Comparison of ENCODE assay signal across 27 cellular contexts in genomic region chr7:33738260-33738935, GRCh38.
"Had no signal": no experiment of that assay in that cellular context is flagged by ENCODE, and none has a peak within 500 bp of the region (broad histone marks: within the 10 kb centered on the region; RNA-seq: fewer than 3 reads in every experiment).

No MANE protein-coding gene starts in this region.

- H3K9me3 ChIP-seq: ovary, psoas muscle, stomach, thoracic aorta, thyroid gland, tibial nerve, upper lobe of left lung, vagina had no signal

- H3K4me1 Mint-ChIP-seq: neural progenitor cell; stimulated activated naive B cell treated with anti-CD40 and anti-IgM and Interleukin-4, amounts not matched to agents 10 μg/mL and 1 μg/mL and 100 μg/mL, for 72 hours had no signal

- H3K4me1 ChIP-seq: neural progenitor cell, parathyroid adenoma, tibial nerve had no signal

- H3K4me2 ChIP-seq: neural progenitor cell had no signal

- DNase-seq: naive thymus-derived CD4-positive, alpha-beta T cell; occipital lobe; ovary; posterior cingulate gyrus; psoas muscle; right cardiac atrium; stimulated activated CD4-positive, alpha-beta T cell treated with anti-CD3 and anti-CD28 coated beads, Interleukin-15, amount 100 ng/mL, for 24 hours; stimulated activated CD4-positive, alpha-beta T cell treated with anti-CD3 and anti-CD28 coated beads, Interleukin-2, amount 100 ng/mL, for 24 hours; stimulated activated CD4-positive, alpha-beta T cell treated with anti-CD3 and anti-CD28 coated beads, Interleukin-2, amount 100 ng/mL, for 48 hours; stimulated activated CD4-positive, alpha-beta T cell treated with anti-CD3 and anti-CD28 coated beads, Interleukin-4, amount 100 ng/mL, for 24 hours; stimulated activated naive B cell treated with anti-CD40 and anti-IgM and Interleukin-4, amounts not matched to agents 10 μg/mL and 1 μg/mL and 100 μg/mL, for 72 hours; stimulated activated naive CD4-positive, alpha-beta T cell treated with Interleukin-2 at 50 U/mL for 16 hours; stomach; thyroid gland; upper lobe of left lung had no signal

- H3K9ac ChIP-seq: neural progenitor cell, parathyroid adenoma had no signal

- H2AFZ ChIP-seq: neural progenitor cell, parathyroid adenoma had no signal

- H3K4me3 ChIP-seq: neural progenitor cell, ovary, psoas muscle, skin epidermis, stomach, thoracic aorta, thyroid gland, tibial nerve, upper lobe of left lung, vagina had no signal

- H3K27ac Mint-ChIP-seq: naive thymus-derived CD4-positive, alpha-beta T cell; nephron; neural progenitor cell; progenitor cell of endocrine pancreas; stimulated activated effector memory CD8-positive, alpha-beta T cell treated with anti-CD3 and anti-CD28 coated beads, Interleukin-12 subunit alpha, Interleukin-12 subunit beta, amount 100 ng/mL, for 72 hours; stimulated activated naive B cell treated with anti-CD40 and anti-IgM and Interleukin-4, amounts not matched to agents 10 μg/mL and 1 μg/mL and 100 μg/mL, for 72 hours; stimulated activated naive CD8-positive, alpha-beta T cell treated with anti-CD3 and anti-CD28 coated beads, Interleukin-15, Interleukin-2, amounts not matched to agents 100 ng/mL and 50 ng/mL, for 24 hours had no signal

- H3K4me3 Mint-ChIP-seq: naive thymus-derived CD4-positive, alpha-beta T cell; nephron; neural progenitor cell; stimulated activated effector memory CD8-positive, alpha-beta T cell treated with anti-CD3 and anti-CD28 coated beads, Interleukin-12 subunit alpha, Interleukin-12 subunit beta, amount 100 ng/mL, for 72 hours; stimulated activated naive B cell treated with anti-CD40 and anti-IgM and Interleukin-4, amounts not matched to agents 10 μg/mL and 1 μg/mL and 100 μg/mL, for 72 hours; stimulated activated naive CD8-positive, alpha-beta T cell treated with anti-CD3 and anti-CD28 coated beads, Interleukin-15, Interleukin-2, amounts not matched to agents 100 ng/mL and 50 ng/mL, for 24 hours had no signal

- H3K9me3 Mint-ChIP-seq: nephron; neural progenitor cell; stimulated activated naive B cell treated with anti-CD40 and anti-IgM and Interleukin-4, amounts not matched to agents 10 μg/mL and 1 μg/mL and 100 μg/mL, for 72 hours; stimulated activated naive CD8-positive, alpha-beta T cell treated with anti-CD3 and anti-CD28 coated beads, Interleukin-15, Interleukin-2, amounts not matched to agents 100 ng/mL and 50 ng/mL, for 24 hours had no signal

- FAIRE-seq: urothelium cell line had no signal

- H3K27me3 Mint-ChIP-seq: stimulated activated naive CD8-positive, alpha-beta T cell treated with anti-CD3 and anti-CD28 coated beads, Interleukin-15, Interleukin-2, amounts not matched to agents 100 ng/mL and 50 ng/mL, for 24 hours had no signal

- H3K36me3 Mint-ChIP-seq: neural progenitor cell; stimulated activated effector memory CD8-positive, alpha-beta T cell treated with anti-CD3 and anti-CD28 coated beads, Interleukin-12 subunit alpha, Interleukin-12 subunit beta, amount 100 ng/mL, for 72 hours; stimulated activated naive B cell treated with anti-CD40 and anti-IgM and Interleukin-4, amounts not matched to agents 10 μg/mL and 1 μg/mL and 100 μg/mL, for 72 hours had no signal

- ATAC-seq: naive thymus-derived CD4-positive, alpha-beta T cell; psoas muscle; right cardiac atrium; sciatic nerve; stimulated activated effector memory CD8-positive, alpha-beta T cell treated with anti-CD3 and anti-CD28 coated beads, Interleukin-12 subunit alpha, Interleukin-12 subunit beta, amount 100 ng/mL, for 72 hours; stimulated activated naive B cell treated with anti-CD40 and anti-IgM and Interleukin-4, amounts not matched to agents 10 μg/mL and 1 μg/mL and 100 μg/mL, for 72 hours had no signal

- H3K36me3 ChIP-seq: neural progenitor cell, ovary, stomach, thoracic aorta, thyroid gland, tibial nerve, upper lobe of left lung, vagina had no signal

- H3K27me3 ChIP-seq: neural progenitor cell, ovary, stomach, thyroid gland, tibial nerve, upper lobe of left lung, vagina had no signal

- H3K79me2 ChIP-seq: parathyroid adenoma had no signal

- H3K27ac ChIP-seq: neural progenitor cell, ovary, parathyroid adenoma, psoas muscle, skin epidermis, stomach, thoracic aorta, thyroid gland, tibial nerve, upper lobe of left lung, vagina had no signal
